ENCODE assay signal across 10 cellular contexts in genomic region chr2:240233891-240234502, GRCh38.
A peak's percentile ranks its signal among the peaks of the same experiment; 100 is the strongest.
DNase-seq lines count a peak whose midpoint lies in the region; ATAC-seq and TF ChIP-seq lines count a peak whose summit lies in the region.
"Had no signal": no experiment of that assay in that cellular context is flagged by ENCODE, and none has a peak within 500 bp of the region (broad histone marks: within the 10 kb centered on the region; RNA-seq: fewer than 3 reads in every experiment).

No MANE protein-coding gene starts in this region.

- H3K27me3 Mint-ChIP-seq in natural killer cell (ENCODE audit: low read depth in 2 of 2): peaks cover 14 to 16% of the 10 kb centered on the region in 2 donors
- H3K27me3 Mint-ChIP-seq in stimulated activated memory B cell treated with anti-CD40 and anti-IgM and Interleukin-4, amounts not matched to agents 10 μg/mL and 1 μg/mL and 100 μg/mL, for 72 hours: peaks cover 34% of the 10 kb centered on the region

- H3K4me2 ChIP-seq in BLaER1 (peak overlapping the region; percentile 77), IMR-90 (ENCODE audit: low read depth, low read length) (no peak overlapping the region)

- TF ChIP-seq POLR2A in IMR-90 (IDR thresholded peaks at IDR 0.05; ENCODE audit: low read depth, low read length): no peak

- peaks cover 83% of the 10 kb centered on the region for H3K4me1 ChIP-seq in BLaER1
- H3K4me1 ChIP-seq in IMR-90 (ENCODE audit: control insufficient read depth, insufficient read depth, low read length): peaks cover 14% of the 10 kb centered on the region

- no peaks in the 10 kb centered on the region for H3K4me1 Mint-ChIP-seq in natural killer cell
- peaks cover 8% of the 10 kb centered on the region for H3K4me1 Mint-ChIP-seq in stimulated activated memory B cell treated with anti-CD40 and anti-IgM and Interleukin-4, amounts not matched to agents 10 μg/mL and 1 μg/mL and 100 μg/mL, for 72 hours

- H2BK120ac ChIP-seq in IMR-90 (ENCODE audit: low read depth, low read length): no peak overlapping the region

- H2AFZ ChIP-seq in IMR-90 (replicated peaks; ENCODE audit: low read length, poor library complexity): peak overlapping the region; percentile 1

- CTCF ChIA-PET in IMR-90 (lab: Yijun Ruan, JAX): interaction anchor here (1.0 to 2.0 kb wide), 2 partner anchors 202 to 205 kb away, joined by 3 to 10 read pairs; no protein-coding TSS in a partner anchor

- no peak overlapping the region for H3K9ac ChIP-seq in BLaER1
- H3K9ac ChIP-seq in IMR-90 (ENCODE audit: low read depth, low read length): no peak overlapping the region

- 71% methylated on average over 6 of the region's 15 CpGs; no CpG with 5 or more reads in 1 of the 2 experiments for WGBS in IMR-90 (ENCODE audit: extremely low coverage in 2 of 2, insufficient read length in 1 of 2), 2 experiments

- H3K9me3 ChIP-seq in BLaER1: peaks cover 5% of the 10 kb centered on the region
- H3K9me3 ChIP-seq in IMR-90 (ENCODE audit: control insufficient read depth, insufficient read depth, low read length): peaks cover 6% of the 10 kb centered on the region

- H3K4me3 ChIP-seq in BLaER1: no peak overlapping the region
- no peak overlapping the region for H3K4me3 ChIP-seq in IMR-90 (ENCODE audit: insufficient read depth, low read depth, low read length)
- peak overlapping the region; percentile 67 for H3K4me3 ChIP-seq in coronary artery

- intact Hi-C loops in IMR-90 (cut with micrococcal nuclease): loop anchor here (1.0 to 5.0 kb wide), 4 partner anchors 84 to 333 kb away; partner anchors contain the start of gene RNPEPL1
- intact Hi-C loops in natural killer cell (cut with micrococcal nuclease): no loop called here

- H2BK20ac ChIP-seq in IMR-90 (ENCODE audit: low read depth, low read length): no peak overlapping the region

- no peak overlapping the region; the same call in 1 of the 2 replicates for H3K4ac ChIP-seq in IMR-90 (ENCODE audit: low read depth, low read length)

- no peak overlapping the region for H3K27ac Mint-ChIP-seq in natural killer cell
- H3K27ac Mint-ChIP-seq in stimulated activated memory B cell treated with anti-CD40 and anti-IgM and Interleukin-4, amounts not matched to agents 10 μg/mL and 1 μg/mL and 100 μg/mL, for 72 hours: no peak overlapping the region
- H3K27ac Mint-ChIP-seq: CD4-positive, alpha-beta T cell; mesothelial cell of epicardium had no signal

- no peak overlapping the region for H2BK5ac ChIP-seq in IMR-90 (ENCODE audit: low read depth, low read length, poor library complexity, severe bottlenecking)

- H3K27me3 ChIP-seq in BLaER1 (no peaks in the 10 kb centered on the region), IMR-90 (ENCODE audit: control insufficient read depth, insufficient read depth, low read length) (no peaks in the 10 kb centered on the region; the same call in 1 of the 2 replicates)

- H2AK5ac ChIP-seq in IMR-90 (ENCODE audit: low read depth, low read length): no peak overlapping the region; the same call in 1 of the 2 replicates

- no peaks in the 10 kb centered on the region for H3K79me1 ChIP-seq in IMR-90 (ENCODE audit: low read depth in 1 of 2, low read length in 2 of 2)

- peaks cover 0 to 5% of the 10 kb centered on the region in 2 donors for H3K9me3 Mint-ChIP-seq in natural killer cell
- H3K9me3 Mint-ChIP-seq in stimulated activated memory B cell treated with anti-CD40 and anti-IgM and Interleukin-4, amounts not matched to agents 10 μg/mL and 1 μg/mL and 100 μg/mL, for 72 hours: peaks cover 13% of the 10 kb centered on the region
- H3K9me3 Mint-ChIP-seq: CD4-positive, alpha-beta T cell had no signal

- ATAC-seq in IMR-90 (ENCODE audit: low read depth) (no peak), natural killer cell (no peak)
- ATAC-seq in stimulated activated memory B cell treated with anti-CD40 and anti-IgM and Interleukin-4, amounts not matched to agents 10 μg/mL and 1 μg/mL and 100 μg/mL, for 72 hours: no peak

- no TSS peak for BruUV-seq in IMR-90 (replicated peaks; lab: Mats Ljungman, UMichigan)

- in situ Hi-C loops in IMR-90 (cut with MboI; ENCODE audit: low sequenced_read_pairs) (loop anchor here (5.0 kb wide), 1 partner anchor 203 kb away; the partner anchor contains the start of gene GPC1), GM13976 (cut with MboI; ENCODE audit: low sequenced_read_pairs, unreplicated experiment) (loop anchor here (25.0 kb wide), 1 partner anchor 203 kb away; the partner anchor contains the start of gene GPC1), ACHN (cut with HindIII; ENCODE audit: low pct_ligation_motif_present, low pct_unique_long_range_greater_than_20kb, low sequenced_read_pairs) (no loop called here)

- no peak overlapping the region for H3K56ac ChIP-seq in IMR-90 (ENCODE audit: extremely low read depth, insufficient read depth, low read length)

- H2BK15ac ChIP-seq in IMR-90 (ENCODE audit: low read depth, low read length): no peak overlapping the region

- POLR2A ChIA-PET in IMR-90 (lab: Charles Lee; ENCODE audit: unreplicated experiment): no interaction called here

- no peak overlapping the region for H3K23ac ChIP-seq in IMR-90 (ENCODE audit: low read depth, low read length)

- TF ChIP-seq CTCF in IMR-90 (conservative IDR thresholded peaks at IDR 0.05; ENCODE audit: low read depth, low read length) (no peak), coronary artery (IDR thresholded peaks at IDR 0.05) (no peak), natural killer cell (IDR thresholded peaks at IDR 0.05) (no peak), GM13976 (IDR thresholded peaks at IDR 0.05; ENCODE audit: borderline replicate concordance, control extremely low read depth, extremely low read depth, insufficient read depth, missing control alignments) (no peak)

- H4K91ac ChIP-seq in IMR-90 (ENCODE audit: insufficient read depth, low read depth, low read length): no peak overlapping the region

- dilution Hi-C loops in IMR-90 (cut with HindIII; ENCODE audit: low sequenced_read_pairs, unreplicated experiment): no loop called here

- H2AK9ac ChIP-seq in IMR-90 (replicated peaks; ENCODE audit: low read depth, low read length, poor library complexity): no peak overlapping the region

- H3K27ac ChIP-seq in BLaER1 (peak overlapping the region; percentile 63), IMR-90 (ENCODE audit: insufficient read depth, low read length) (no peak overlapping the region), coronary artery (peak overlapping the region in 1 of 2 donors; percentile 76)

- 0 out of 2 replicates have a peak, but pooled peaks cover 6% of the 10 kb centered on the region for H4K20me1 ChIP-seq in BLaER1
- no peaks in the 10 kb centered on the region for H4K20me1 ChIP-seq in IMR-90 (ENCODE audit: insufficient read depth, low read length)

- H3K14ac ChIP-seq in IMR-90 (replicated peaks; ENCODE audit: low read depth, low read length): no peak overlapping the region

- H3K18ac ChIP-seq in IMR-90 (ENCODE audit: low read depth, low read length): no peak overlapping the region

- H3K4me3 Mint-ChIP-seq in natural killer cell: peak overlapping the region; percentile 40
- H3K4me3 Mint-ChIP-seq in stimulated activated memory B cell treated with anti-CD40 and anti-IgM and Interleukin-4, amounts not matched to agents 10 μg/mL and 1 μg/mL and 100 μg/mL, for 72 hours: no peak overlapping the region
- H3K4me3 Mint-ChIP-seq: CD4-positive, alpha-beta T cell had no signal

- no peak overlapping the region for H4K5ac ChIP-seq in IMR-90 (ENCODE audit: low read depth, low read length)

- peaks cover 4% of the 10 kb centered on the region for H3K36me3 Mint-ChIP-seq in natural killer cell
- no peaks in the 10 kb centered on the region for H3K36me3 Mint-ChIP-seq in stimulated activated memory B cell treated with anti-CD40 and anti-IgM and Interleukin-4, amounts not matched to agents 10 μg/mL and 1 μg/mL and 100 μg/mL, for 72 hours
- H3K36me3 Mint-ChIP-seq: mesothelial cell of epicardium had no signal

- H4K8ac ChIP-seq in IMR-90 (ENCODE audit: low read depth in 2 of 2, low read length in 2 of 2): no peak overlapping the region

- TF ChIP-seq RAD21 in IMR-90 (IDR thresholded peaks at IDR 0.05; ENCODE audit: low read length): no peak

- H3K36me3 ChIP-seq in BLaER1 (no peaks in the 10 kb centered on the region), IMR-90 (ENCODE audit: control insufficient read depth, insufficient read depth, low read length) (no peaks in the 10 kb centered on the region)

- DNase-seq in IMR-90 (no peak), coronary artery (ENCODE audit: low spot score) (peak; percentile 72), natural killer cell (peak; percentile 15), GM13976 (ENCODE audit: low spot score) (no peak), NCI-H748 (lab: John Stamatoyannopoulos, UW; ENCODE audit: unreplicated experiment) (no peak), ACHN (no peak)

- H3K9me1 ChIP-seq in IMR-90 (ENCODE audit: insufficient read depth, low read length): peaks cover 8% of the 10 kb centered on the region

TF ChIP-seq in IMR-90, 13 proteins besides CTCF, POLR2A, EP300 and RAD21:
- TF ChIP-seq MAZ (IDR thresholded peaks at IDR 0.05; ENCODE audit: borderline replicate concordance, low read depth, low read length): 0 out of 2 replicates have a peak, but pooled peaks have one; percentile 3
- no peak for TF ChIP-seq FOS (IDR thresholded peaks at IDR 0.05; ENCODE audit: low read depth, low read length)

Comparison
In these comparisons a context has a peak if more than half of its experiments do, and no peak if none do; other contexts are left out.
1. DNase-seq: peak in coronary artery (single experiment) and natural killer cell (single experiment); none in IMR-90 (single experiment), GM13976 (single experiment), NCI-H748 (single experiment) and ACHN (single experiment).